ENCODE assay signal across 8 cellular contexts in the genomic region with DNA sequence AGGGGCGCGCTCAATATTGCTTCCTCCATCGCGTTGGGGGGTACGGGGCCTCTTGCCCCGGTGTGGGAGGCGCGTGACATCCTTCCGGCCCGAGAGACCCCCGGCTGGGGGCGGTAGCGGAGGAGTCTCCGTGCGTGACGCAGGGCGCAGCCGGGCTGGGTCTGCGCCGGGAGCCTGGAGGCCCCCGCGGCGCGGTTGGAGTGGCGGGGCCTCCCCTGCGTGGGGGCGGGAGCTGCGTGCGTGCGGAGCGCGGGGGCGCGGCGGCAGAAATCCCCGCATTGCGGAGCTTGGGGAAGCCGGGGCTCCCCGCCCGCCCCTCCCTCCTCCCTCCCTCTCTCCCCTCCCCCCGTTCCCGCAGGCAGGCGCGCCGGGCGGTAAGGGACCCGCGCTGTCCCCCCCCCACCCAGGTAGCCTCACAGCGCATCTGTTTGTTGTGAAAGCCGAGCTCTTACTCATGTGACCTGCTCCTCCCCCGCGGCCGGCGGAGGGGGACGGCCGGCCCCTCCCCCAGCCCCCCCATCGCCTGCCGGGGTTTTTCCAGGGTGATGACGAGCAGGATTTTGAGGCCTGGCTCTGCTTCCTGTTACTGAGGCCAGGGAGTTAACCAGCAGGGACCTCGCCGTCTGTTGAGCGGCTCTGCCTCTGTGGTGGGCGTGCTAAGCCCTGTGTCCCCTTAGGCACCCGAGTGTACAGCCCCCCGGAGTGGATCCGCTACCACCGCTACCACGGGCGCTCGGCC. TPM values are rescaled to one million over a fixed set of nuclear protein-coding genes. Genes with fewer than 3 reads are reported as not detected.
DNase-seq lines count a peak whose midpoint lies in the region; ATAC-seq and TF ChIP-seq lines count a peak whose summit lies in the region.

No MANE protein-coding gene starts in this region.

- intact Hi-C loops in PC-3 (cut with micrococcal nuclease): no loop called here
- intact Hi-C loops in mucosa of descending colon (cut with DNase I, micrococcal nuclease): no loop called here

- H3K9me2 ChIP-seq in PC-3 (replicated peaks; ENCODE audit: low read length): no peaks in the 10 kb centered on the region

- peak overlapping the region; percentile 86 for H3K9ac ChIP-seq in BLaER1
- H3K9ac ChIP-seq in PC-3 (ENCODE audit: low read length): peak overlapping the region; percentile 78

- H3K36me3 ChIP-seq in BLaER1: peaks cover 34% of the 10 kb centered on the region
- H3K36me3 ChIP-seq in PC-3 (ENCODE audit: low read depth, low read length): peaks cover 19% of the 10 kb centered on the region
- peaks cover 5% of the 10 kb centered on the region for H3K36me3 ChIP-seq in mucosa of descending colon (ENCODE audit: low read depth)

- POLR2A ChIA-PET in HEK293T (lab: Yijun Ruan, JAX): interaction anchor here (0.7 to 1.5 kb wide), 5 partner anchors 9 to 379 kb away, joined by 3 to 5 read pairs (median 4); no protein-coding TSS in a partner anchor
- POLR2A ChIA-PET in PC-3 (lab: Charles Lee; ENCODE audit: unreplicated experiment): interaction anchor here (0.6 to 0.7 kb wide), 2 partner anchors 13 to 192 kb away, joined by 4 read pairs; no protein-coding TSS in a partner anchor

- no peak overlapping the region for H2AFZ ChIP-seq in PC-3 (ENCODE audit: low read length)

- H3K27me3 ChIP-seq in BLaER1: no peaks in the 10 kb centered on the region
- no peaks in the 10 kb centered on the region for H3K27me3 ChIP-seq in PC-3 (ENCODE audit: low read length)

- H4K20me1 ChIP-seq in BLaER1 (peaks cover 66% of the 10 kb centered on the region), PC-3 (ENCODE audit: low read length) (peaks cover 25% of the 10 kb centered on the region)

- H3K9me3 ChIP-seq in BLaER1 (no peaks in the 10 kb centered on the region), PC-3 (ENCODE audit: low read length) (no peaks in the 10 kb centered on the region), mucosa of descending colon (no peaks in the 10 kb centered on the region)

- CTCF ChIA-PET in HEK293T (lab: Yijun Ruan, JAX) (no interaction called here), PC-3 (lab: Charles Lee) (no interaction called here)

- H3K79me2 ChIP-seq in PC-3 (ENCODE audit: low read length): peaks cover 34% of the 10 kb centered on the region

- H3K4me1 ChIP-seq in BLaER1 (peaks cover 69% of the 10 kb centered on the region), PC-3 (ENCODE audit: insufficient read depth, low read length) (peaks cover 26% of the 10 kb centered on the region), mucosa of descending colon (ENCODE audit: low read depth) (peaks cover 42% of the 10 kb centered on the region)

- H3K4me2 ChIP-seq in BLaER1: peak overlapping the region; percentile 100
- H3K4me2 ChIP-seq in PC-3 (ENCODE audit: low read length): peak overlapping the region; percentile 91

- H3F3A ChIP-seq in PC-3 (ENCODE audit: low read length, unreplicated experiment): no peaks in the 10 kb centered on the region

- no peak for TF ChIP-seq CTCF in PC-3 (conservative IDR thresholded peaks at IDR 0.05; ENCODE audit: low read depth, low read length)
- no peak for TF ChIP-seq CTCF in mucosa of descending colon (IDR thresholded peaks at IDR 0.05)

- DNase-seq in HEK293T (ENCODE audit: extremely low spot score): peak; percentile 57
- peak; percentile 83 for DNase-seq in PC-3
- DNase-seq in activated T-cell treated with anti-CD3 and anti-CD28 coated beads, Interleukin-2, amount 50 U/mL, for 1 hour: peak; percentile 88
- peak; percentile 70 for DNase-seq in epithelial cell of prostate (ENCODE audit: low read depth, low spot score)
- DNase-seq in mucosa of descending colon: peak; percentile 85 to 91 (median 88)
- DNase-seq in stimulated activated CD8-positive, alpha-beta memory T cell treated with anti-CD3 and anti-CD28 coated beads, Interleukin-15, amount 100 ng/mL, for 4 hours (ENCODE audit: low read depth in 2 of 2): peak; percentile 82 to 83
- no peak for DNase-seq in DMS79 (lab: John Stamatoyannopoulos, UW)

- H3K27ac ChIP-seq in BLaER1: peak overlapping the region; percentile 96
- peak overlapping the region; percentile 59 for H3K27ac ChIP-seq in PC-3 (ENCODE audit: low read length)
- H3K27ac ChIP-seq in epithelial cell of prostate: peak overlapping the region; percentile 90

- ATAC-seq in PC-3: peak; percentile 16
- peak; percentile 30 for ATAC-seq in mucosa of descending colon

- peak overlapping the region; percentile 93 for H3K4me3 ChIP-seq in BLaER1
- H3K4me3 ChIP-seq in PC-3 (ENCODE audit: low read length): peak overlapping the region; percentile 89
- H3K4me3 ChIP-seq in mucosa of descending colon: peak overlapping the region; percentile 78

- no TSS peak for BruUV-seq in PC-3 (replicated peaks; lab: Mats Ljungman, UMichigan)

TF ChIP-seq in HEK293T, 16 proteins besides CTCF, POLR2A, EP300 and RAD21:
- TF ChIP-seq FOXA1 (IDR thresholded peaks at IDR 0.05) (no peak), ZNF384 (IDR thresholded peaks at IDR 0.05) (no peak), L3MBTL2 (conservative IDR thresholded peaks at IDR 0.05) (no peak), HDGF (IDR thresholded peaks at IDR 0.05; ENCODE audit: borderline replicate concordance) (0 out of 2 replicates have a peak, but pooled peaks have one; percentile 41), SP1 (IDR thresholded peaks at IDR 0.05) (no peak)
TF ChIP-seq in HEK293T: peak in this region for 1.

RNA-seq across cellular contexts. Expression of a gene that starts 1.6 kb away (rescaled TPM):
- total RNA-seq in PC-3 (2014; rRNA removed) (61.7 and 72.8 TPM in 2 replicates), mucosa of descending colon (100 to 1,000 TPM in 1 of 3 donors, 10 to 100 TPM in 2; 56.4 to 106 (median 58.7) TPM)

RNA-seq across cellular contexts. Expression of a gene that starts 43.7 kb away (rescaled TPM):
- total RNA-seq in PC-3 (2014; rRNA removed) (71.3 and 85.6 TPM in 2 replicates), mucosa of descending colon (10 to 100 TPM; 27.6 to 57.6 (median 32.2) TPM)

RNA-seq across cellular contexts. Expression of a gene that starts 43.9 kb away (rescaled TPM):
- total RNA-seq in PC-3 (2014; rRNA removed): 10.7 and 12.1 TPM in 2 replicates
- total RNA-seq in mucosa of descending colon: 10 to 100 TPM; 21.7 to 28.7 (median 25.5) TPM

RNA-seq across cellular contexts. Expression of a gene that starts 50.4 kb away (rescaled TPM):
- total RNA-seq in PC-3 (2014; rRNA removed) (0.04 TPM in 1 of 2 replicates, not detected in the other), mucosa of descending colon (under 1 TPM in 2 of 3 donors, not detected in 1; 0.09 to 0.43 TPM)
